19 cellular contexts compared by ENCODE assay signal in the genomic region with DNA sequence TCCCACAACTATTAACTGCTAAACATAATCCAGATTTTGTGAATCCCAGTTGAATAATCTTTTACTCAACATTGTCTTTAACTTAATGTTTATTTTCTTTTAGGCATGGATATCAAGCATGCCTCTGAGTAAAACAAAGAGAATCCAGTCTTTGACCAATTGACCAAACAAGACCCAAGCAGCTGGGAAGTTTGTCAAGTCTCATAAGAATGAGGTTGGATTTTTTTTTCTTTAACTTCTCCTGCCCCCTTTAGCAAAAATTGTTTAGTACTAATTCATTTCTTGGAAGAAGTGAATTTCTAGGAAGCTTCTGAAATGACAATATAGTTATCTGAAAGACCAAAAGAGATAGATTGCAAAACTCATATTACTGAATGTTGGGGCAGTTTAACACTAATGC.
DNase-seq lines count a peak whose midpoint lies in the region; ATAC-seq and TF ChIP-seq lines count a peak whose summit lies in the region.
"Had no signal": no experiment of that assay in that cellular context is flagged by ENCODE, and none has a peak within 500 bp of the region (broad histone marks: within the 10 kb centered on the region; RNA-seq: fewer than 3 reads in every experiment).

No MANE protein-coding gene starts in this region.

- no peaks in the 10 kb centered on the region for H3K27me3 ChIP-seq in MG63
- H3K27me3 ChIP-seq in esophagus muscularis mucosa, result no peaks in the 10 kb centered on the region
- H3K27me3 ChIP-seq in rectal smooth muscle tissue (ENCODE audit: control insufficient read depth, insufficient read depth, low read length), result no peaks in the 10 kb centered on the region

- no peaks in the 10 kb centered on the region for H3K9me3 Mint-ChIP-seq in T-helper 2 cell treated with Interferon-gamma antibody and Interleukin-4, amounts not matched to agents 5 μg/mL and 100 μg/mL, for 36 hours
- H3K9me3 Mint-ChIP-seq: activated CD8-positive, alpha-beta T cell treated with anti-CD3 and anti-CD28 coated beads for 36 hours; activated naive CD8-positive, alpha-beta T cell treated with anti-CD3 and anti-CD28 coated beads, Interleukin-2, amount 50 U/mL, for 24 hours; activated T-cell treated with anti-CD3 and anti-CD28 coated beads, Interleukin-2, amount 50 U/mL, for 72 hours; CD4-positive, alpha-beta T cell had no signal

- intact Hi-C loops in esophagus muscularis mucosa (cut with DNase I), result loop anchor here (5.0 to 10.0 kb wide), 6 partner anchors 137 to 634 kb away; a partner anchor contains a TSS
- intact Hi-C loops in sciatic nerve (cut with DNase I), result no loop called here

- H3K4me1 Mint-ChIP-seq in T-helper 2 cell treated with Interferon-gamma antibody and Interleukin-4, amounts not matched to agents 5 μg/mL and 100 μg/mL, for 36 hours (ENCODE audit: low read depth), result peaks cover 8% of the 10 kb centered on the region
- H3K4me1 Mint-ChIP-seq: activated naive CD8-positive, alpha-beta T cell treated with anti-CD3 and anti-CD28 coated beads, Interleukin-2, amount 50 U/mL, for 24 hours had no signal

- DNase-seq in AG20443 (ENCODE audit: low spot score) (peak; percentile 52), MG63 (peak; percentile 36), esophagus muscularis mucosa (ENCODE audit: extremely low spot score) (no peak), middle frontal gyrus (ENCODE audit: extremely low spot score, low spot score) (no peak), sciatic nerve (ENCODE audit: low spot score) (no peak)
- no peak for DNase-seq in T-helper 2 cell treated with Interferon-gamma antibody and Interleukin-4, amounts not matched to agents 5 μg/mL and 100 μg/mL, for 36 hours (ENCODE audit: low spot score)
- DNase-seq: activated CD8-positive, alpha-beta T cell treated with anti-CD3 and anti-CD28 coated beads for 36 hours; activated naive CD8-positive, alpha-beta T cell treated with anti-CD3 and anti-CD28 coated beads, Interleukin-2, amount 50 U/mL, for 24 hours; activated T-cell treated with anti-CD3 and anti-CD28 coated beads, Interleukin-2, amount 50 U/mL, for 72 hours; CD4-positive, alpha-beta T cell; DND-41; left colon; NCI-H2029 treated with DMSO at 0.1 percent for 48 hours; NCI-H526 treated with DMSO at 0.1 percent for 48 hours; PC-3 had no signal

- H3K27ac ChIP-seq in esophagus muscularis mucosa (replicated peaks in 1 of 4), result peak overlapping the region in 3 of 4 donors; percentile 19 to 88 (median 75)
- peak overlapping the region; percentile 16 for H3K27ac ChIP-seq in rectal smooth muscle tissue (ENCODE audit: low read depth, low read length)
- H3K27ac ChIP-seq: prostate gland had no signal

- peaks cover 13 to 47% (median 37%) of the 10 kb centered on the region in 4 donors for H3K4me1 ChIP-seq in esophagus muscularis mucosa
- H3K4me1 ChIP-seq in rectal smooth muscle tissue (ENCODE audit: control insufficient read depth, insufficient read depth, low read length), result peaks cover 7% of the 10 kb centered on the region
- H3K4me1 ChIP-seq: prostate gland had no signal

- H3K9ac ChIP-seq in rectal smooth muscle tissue (ENCODE audit: low read length), result no peak overlapping the region

- TF ChIP-seq EP300 in esophagus muscularis mucosa (IDR thresholded peaks at IDR 0.05), result no peak

- no peak for TF ChIP-seq POLR2A in esophagus muscularis mucosa (IDR thresholded peaks at IDR 0.05; ENCODE audit: low read depth)

- TF ChIP-seq CTCF in esophagus muscularis mucosa (IDR thresholded peaks at IDR 0.05), result no peak

- peaks cover 5% of the 10 kb centered on the region for H3K27me3 Mint-ChIP-seq in T-helper 2 cell treated with Interferon-gamma antibody and Interleukin-4, amounts not matched to agents 5 μg/mL and 100 μg/mL, for 36 hours (ENCODE audit: low read depth)

- H3K4me3 Mint-ChIP-seq in T-helper 2 cell treated with Interferon-gamma antibody and Interleukin-4, amounts not matched to agents 5 μg/mL and 100 μg/mL, for 36 hours, result no peak overlapping the region
- H3K4me3 Mint-ChIP-seq: activated CD8-positive, alpha-beta T cell treated with anti-CD3 and anti-CD28 coated beads for 36 hours; activated naive CD8-positive, alpha-beta T cell treated with anti-CD3 and anti-CD28 coated beads, Interleukin-2, amount 50 U/mL, for 24 hours; activated T-cell treated with anti-CD3 and anti-CD28 coated beads, Interleukin-2, amount 50 U/mL, for 72 hours; CD4-positive, alpha-beta T cell had no signal

- H3K4me3 ChIP-seq in MG63, result no peak overlapping the region
- H3K4me3 ChIP-seq in esophagus muscularis mucosa, result no peak overlapping the region
- no peak overlapping the region for H3K4me3 ChIP-seq in rectal smooth muscle tissue (ENCODE audit: low read length)
- H3K4me3 ChIP-seq: coronary artery, prostate gland had no signal

- ATAC-seq in GM19035 (IDR thresholded peaks at IDR 0.05; ENCODE audit: unreplicated experiment), result no peak
- ATAC-seq in sciatic nerve, result no peak
- ATAC-seq: activated CD8-positive, alpha-beta T cell treated with anti-CD3 and anti-CD28 coated beads for 36 hours; activated naive CD8-positive, alpha-beta T cell treated with anti-CD3 and anti-CD28 coated beads, Interleukin-2, amount 50 U/mL, for 24 hours; activated T-cell treated with anti-CD3 and anti-CD28 coated beads, Interleukin-2, amount 50 U/mL, for 72 hours; left colon; PC-3 had no signal

- H3K36me3 ChIP-seq in MG63 (no peaks in the 10 kb centered on the region), esophagus muscularis mucosa (no peaks in the 10 kb centered on the region), rectal smooth muscle tissue (ENCODE audit: control insufficient read depth, insufficient read depth, low read length) (no peaks in the 10 kb centered on the region)
- H3K36me3 ChIP-seq: prostate gland had no signal

- no peaks in the 10 kb centered on the region for H3K36me3 Mint-ChIP-seq in T-helper 2 cell treated with Interferon-gamma antibody and Interleukin-4, amounts not matched to agents 5 μg/mL and 100 μg/mL, for 36 hours (ENCODE audit: low read depth)

- H3K9me3 ChIP-seq in MG63 (no peaks in the 10 kb centered on the region), esophagus muscularis mucosa (no peaks in the 10 kb centered on the region)
- H3K9me3 ChIP-seq: prostate gland had no signal

- H3K27ac Mint-ChIP-seq in T-helper 2 cell treated with Interferon-gamma antibody and Interleukin-4, amounts not matched to agents 5 μg/mL and 100 μg/mL, for 36 hours, result no peak overlapping the region
- H3K27ac Mint-ChIP-seq: activated CD8-positive, alpha-beta T cell treated with anti-CD3 and anti-CD28 coated beads for 36 hours; activated naive CD8-positive, alpha-beta T cell treated with anti-CD3 and anti-CD28 coated beads, Interleukin-2, amount 50 U/mL, for 24 hours; activated T-cell treated with anti-CD3 and anti-CD28 coated beads, Interleukin-2, amount 50 U/mL, for 72 hours; CD4-positive, alpha-beta T cell had no signal

Comparison
In these comparisons a context has a peak if more than half of its experiments do, and no peak if none do; other contexts are left out.
1. DNase-seq: peak in AG20443 (single experiment) and MG63 (single experiment); none in esophagus muscularis mucosa (single experiment), T-helper 2 cell treated with Interferon-gamma antibody and Interleukin-4, amounts not matched to agents 5 μg/mL and 100 μg/mL, for 36 hours (single experiment), middle frontal gyrus (single experiment) and sciatic nerve (single experiment).